In the genomic region with DNA sequence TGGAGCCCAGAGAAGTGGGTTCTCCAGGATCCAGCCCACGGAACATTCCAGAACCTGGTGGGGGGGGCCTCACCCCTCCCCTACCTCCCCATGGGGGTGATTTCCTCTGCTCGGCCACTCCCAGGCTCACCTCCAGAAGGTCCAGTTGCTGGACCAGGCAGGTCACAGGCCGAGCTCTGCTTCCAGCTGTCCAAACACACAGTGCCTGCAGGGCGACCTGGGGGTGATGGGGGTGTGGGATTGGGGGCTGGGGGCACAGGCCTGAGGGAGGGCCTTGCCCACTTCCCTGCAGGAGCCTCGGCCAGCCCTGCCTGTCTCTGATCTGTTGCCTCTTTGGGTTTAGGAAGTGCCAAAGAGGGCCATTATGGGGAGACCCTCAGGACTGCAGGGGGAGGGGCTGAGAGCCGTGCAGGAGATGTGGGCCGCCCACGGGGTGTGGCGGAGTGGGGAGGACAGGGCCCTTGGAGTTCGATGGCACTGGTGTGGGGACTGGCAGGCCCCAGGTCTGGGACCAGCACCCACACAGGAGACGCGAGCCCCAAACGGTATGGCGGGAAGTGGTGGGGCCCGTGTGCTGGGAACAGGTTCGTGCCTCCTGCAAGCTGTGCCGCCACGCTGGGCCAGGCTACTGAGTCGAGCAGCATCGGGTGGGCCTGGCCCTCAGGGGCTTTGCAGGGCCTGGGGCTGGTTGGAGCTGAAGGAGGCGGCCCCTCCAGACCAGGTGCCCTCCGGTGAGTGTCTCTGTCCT, we compare ENCODE assay signal across 1 cellular context.
TF ChIP-seq lines count a peak whose summit lies in the region.

No MANE protein-coding gene starts in this region.

TF ChIP-seq in GM12878, 131 proteins besides CTCF, POLR2A, EP300 and RAD21:
- no peak for TF ChIP-seq SREBF1 (IDR thresholded peaks at IDR 0.05; ENCODE audit: low read length)
- 0 out of 2 replicates have a peak, but pooled peaks have one; percentile 36 for TF ChIP-seq ZBTB33 (IDR thresholded peaks at IDR 0.05)
